ENCODE assay signal across 1 cellular context in genomic region chr16:23435500-23435899, GRCh38.
TF ChIP-seq lines count a peak whose summit lies in the region.

No MANE protein-coding gene starts in this region.

TF ChIP-seq in HepG2, 621 proteins besides CTCF, POLR2A, EP300 and RAD21 (continued from another document and continues in another):
- TF ChIP-seq, protein P1, sequence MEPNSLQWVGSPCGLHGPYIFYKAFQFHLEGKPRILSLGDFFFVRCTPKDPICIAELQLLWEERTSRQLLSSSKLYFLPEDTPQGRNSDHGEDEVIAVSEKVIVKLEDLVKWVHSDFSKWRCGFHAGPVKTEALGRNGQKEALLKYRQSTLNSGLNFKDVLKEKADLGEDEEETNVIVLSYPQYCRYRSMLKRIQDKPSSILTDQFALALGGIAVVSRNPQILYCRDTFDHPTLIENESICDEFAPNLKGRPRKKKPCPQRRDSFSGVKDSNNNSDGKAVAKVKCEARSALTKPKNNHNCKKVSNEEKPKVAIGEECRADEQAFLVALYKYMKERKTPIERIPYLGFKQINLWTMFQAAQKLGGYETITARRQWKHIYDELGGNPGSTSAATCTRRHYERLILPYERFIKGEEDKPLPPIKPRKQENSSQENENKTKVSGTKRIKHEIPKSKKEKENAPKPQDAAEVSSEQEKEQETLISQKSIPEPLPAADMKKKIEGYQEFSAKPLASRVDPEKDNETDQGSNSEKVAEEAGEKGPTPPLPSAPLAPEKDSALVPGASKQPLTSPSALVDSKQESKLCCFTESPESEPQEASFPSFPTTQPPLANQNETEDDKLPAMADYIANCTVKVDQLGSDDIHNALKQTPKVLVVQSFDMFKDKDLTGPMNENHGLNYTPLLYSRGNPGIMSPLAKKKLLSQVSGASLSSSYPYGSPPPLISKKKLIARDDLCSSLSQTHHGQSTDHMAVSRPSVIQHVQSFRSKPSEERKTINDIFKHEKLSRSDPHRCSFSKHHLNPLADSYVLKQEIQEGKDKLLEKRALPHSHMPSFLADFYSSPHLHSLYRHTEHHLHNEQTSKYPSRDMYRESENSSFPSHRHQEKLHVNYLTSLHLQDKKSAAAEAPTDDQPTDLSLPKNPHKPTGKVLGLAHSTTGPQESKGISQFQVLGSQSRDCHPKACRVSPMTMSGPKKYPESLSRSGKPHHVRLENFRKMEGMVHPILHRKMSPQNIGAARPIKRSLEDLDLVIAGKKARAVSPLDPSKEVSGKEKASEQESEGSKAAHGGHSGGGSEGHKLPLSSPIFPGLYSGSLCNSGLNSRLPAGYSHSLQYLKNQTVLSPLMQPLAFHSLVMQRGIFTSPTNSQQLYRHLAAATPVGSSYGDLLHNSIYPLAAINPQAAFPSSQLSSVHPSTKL (CRISPR knock-in tag; IDR thresholded peaks at IDR 0.05), result 0 out of 2 replicates have a peak, but pooled peaks have one; percentile 11
- TF ChIP-seq, protein P2, sequence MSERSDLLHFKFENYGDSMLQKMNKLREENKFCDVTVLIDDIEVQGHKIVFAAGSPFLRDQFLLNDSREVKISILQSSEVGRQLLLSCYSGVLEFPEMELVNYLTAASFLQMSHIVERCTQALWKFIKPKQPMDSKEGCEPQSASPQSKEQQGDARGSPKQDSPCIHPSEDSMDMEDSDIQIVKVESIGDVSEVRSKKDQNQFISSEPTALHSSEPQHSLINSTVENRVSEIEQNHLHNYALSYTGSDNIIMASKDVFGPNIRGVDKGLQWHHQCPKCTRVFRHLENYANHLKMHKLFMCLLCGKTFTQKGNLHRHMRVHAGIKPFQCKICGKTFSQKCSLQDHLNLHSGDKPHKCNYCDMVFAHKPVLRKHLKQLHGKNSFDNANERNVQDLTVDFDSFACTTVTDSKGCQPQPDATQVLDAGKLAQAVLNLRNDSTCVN (CRISPR knock-in tag; IDR thresholded peaks at IDR 0.05; ENCODE audit: borderline replicate concordance), result 0 out of 2 replicates have a peak, but pooled peaks have one; percentile 41
- TF ChIP-seq, protein P3, sequence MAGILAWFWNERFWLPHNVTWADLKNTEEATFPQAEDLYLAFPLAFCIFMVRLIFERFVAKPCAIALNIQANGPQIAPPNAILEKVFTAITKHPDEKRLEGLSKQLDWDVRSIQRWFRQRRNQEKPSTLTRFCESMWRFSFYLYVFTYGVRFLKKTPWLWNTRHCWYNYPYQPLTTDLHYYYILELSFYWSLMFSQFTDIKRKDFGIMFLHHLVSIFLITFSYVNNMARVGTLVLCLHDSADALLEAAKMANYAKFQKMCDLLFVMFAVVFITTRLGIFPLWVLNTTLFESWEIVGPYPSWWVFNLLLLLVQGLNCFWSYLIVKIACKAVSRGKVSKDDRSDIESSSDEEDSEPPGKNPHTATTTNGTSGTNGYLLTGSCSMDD (CRISPR knock-in tag; IDR thresholded peaks at IDR 0.05), result no peak
- no peak for TF ChIP-seq NAIF1 (CRISPR knock-in tag; IDR thresholded peaks at IDR 0.05; ENCODE audit: borderline replicate concordance)
- peak; percentile 16 for TF ChIP-seq ZFP36 (IDR thresholded peaks at IDR 0.05; ENCODE audit: borderline replicate concordance, low read depth, low read length, partially characterized antibody)
- no peak for TF ChIP-seq ZNF605 (CRISPR knock-in tag; IDR thresholded peaks at IDR 0.05)
- 0 out of 2 replicates have a peak, but pooled peaks have one; percentile 19 for TF ChIP-seq ZNF24 (IDR thresholded peaks at IDR 0.05)
- TF ChIP-seq ZNF264 (CRISPR knock-in tag; IDR thresholded peaks at IDR 0.05), result no peak
- no peak for TF ChIP-seq SOX13 (IDR thresholded peaks at IDR 0.05)
- no peak for TF ChIP-seq SOX13 (CRISPR knock-in tag; conservative IDR thresholded peaks at IDR 0.05 in 1 of 2, IDR thresholded peaks at IDR 0.05 in 1 of 2)
- no peak; a peak in 1 of 4 replicates for TF ChIP-seq KLF16 (CRISPR knock-in tag; IDR thresholded peaks at IDR 0.05)
- no peak for TF ChIP-seq ZNF746 (CRISPR knock-in tag; IDR thresholded peaks at IDR 0.05)
- TF ChIP-seq NR2C2 (CRISPR knock-in tag; IDR thresholded peaks at IDR 0.05; ENCODE audit: borderline replicate concordance), result no peak
- no peak for TF ChIP-seq ZNF468 (CRISPR knock-in tag; IDR thresholded peaks at IDR 0.05)
- TF ChIP-seq ZNF274 (CRISPR knock-in tag; IDR thresholded peaks at IDR 0.05), result no peak
- TF ChIP-seq ZSCAN31 (CRISPR knock-in tag; IDR thresholded peaks at IDR 0.05; ENCODE audit: low read depth), result 0 out of 2 replicates have a peak, but pooled peaks have one; percentile 44
- TF ChIP-seq CBX5 (CRISPR knock-in tag; IDR thresholded peaks at IDR 0.05; ENCODE audit: borderline replicate concordance), result 0 out of 2 replicates have a peak, but pooled peaks have one; percentile 26
- TF ChIP-seq ZNF460 (CRISPR knock-in tag; IDR thresholded peaks at IDR 0.05; ENCODE audit: borderline replicate concordance), result no peak
- TF ChIP-seq ZNF160 (CRISPR knock-in tag; IDR thresholded peaks at IDR 0.05), result no peak
- peak; percentile 57; the same call in 1 of the 2 replicates for TF ChIP-seq MEIS2 (CRISPR knock-in tag; IDR thresholded peaks at IDR 0.05)
- TF ChIP-seq SAP130 (CRISPR knock-in tag; IDR thresholded peaks at IDR 0.05; ENCODE audit: low read depth), result 0 out of 2 replicates have a peak, but pooled peaks have one; percentile 31
- TF ChIP-seq THRA (CRISPR knock-in tag; IDR thresholded peaks at IDR 0.05; ENCODE audit: borderline replicate concordance), result 0 out of 2 replicates have a peak, but pooled peaks have one; percentile 30
- TF ChIP-seq, protein P4, sequence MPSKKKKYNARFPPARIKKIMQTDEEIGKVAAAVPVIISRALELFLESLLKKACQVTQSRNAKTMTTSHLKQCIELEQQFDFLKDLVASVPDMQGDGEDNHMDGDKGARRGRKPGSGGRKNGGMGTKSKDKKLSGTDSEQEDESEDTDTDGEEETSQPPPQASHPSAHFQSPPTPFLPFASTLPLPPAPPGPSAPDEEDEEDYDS (CRISPR knock-in tag; IDR thresholded peaks at IDR 0.05), result 0 out of 2 replicates have a peak, but pooled peaks have one; percentile 14
- TF ChIP-seq, protein P5, sequence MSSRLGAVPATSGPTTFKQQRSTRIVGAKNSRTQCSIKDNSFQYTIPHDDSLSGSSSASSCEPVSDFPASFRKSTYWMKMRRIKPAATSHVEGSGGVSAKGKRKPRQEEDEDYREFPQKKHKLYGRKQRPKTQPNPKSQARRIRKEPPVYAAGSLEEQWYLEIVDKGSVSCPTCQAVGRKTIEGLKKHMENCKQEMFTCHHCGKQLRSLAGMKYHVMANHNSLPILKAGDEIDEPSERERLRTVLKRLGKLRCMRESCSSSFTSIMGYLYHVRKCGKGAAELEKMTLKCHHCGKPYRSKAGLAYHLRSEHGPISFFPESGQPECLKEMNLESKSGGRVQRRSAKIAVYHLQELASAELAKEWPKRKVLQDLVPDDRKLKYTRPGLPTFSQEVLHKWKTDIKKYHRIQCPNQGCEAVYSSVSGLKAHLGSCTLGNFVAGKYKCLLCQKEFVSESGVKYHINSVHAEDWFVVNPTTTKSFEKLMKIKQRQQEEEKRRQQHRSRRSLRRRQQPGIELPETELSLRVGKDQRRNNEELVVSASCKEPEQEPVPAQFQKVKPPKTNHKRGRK (CRISPR knock-in tag; IDR thresholded peaks at IDR 0.05), result no peak
- TF ChIP-seq ZFYVE20 (CRISPR knock-in tag; IDR thresholded peaks at IDR 0.05; ENCODE audit: borderline replicate concordance, low read depth), result no peak
- TF ChIP-seq IKZF1 (IDR thresholded peaks at IDR 0.05), result no peak
- TF ChIP-seq GATAD2A (CRISPR knock-in tag; IDR thresholded peaks at IDR 0.05), result no peak
- peak; percentile 33; the same call in 1 of the 2 replicates for TF ChIP-seq YEATS2 (CRISPR knock-in tag; IDR thresholded peaks at IDR 0.05; ENCODE audit: borderline replicate concordance)
- TF ChIP-seq, protein P6, sequence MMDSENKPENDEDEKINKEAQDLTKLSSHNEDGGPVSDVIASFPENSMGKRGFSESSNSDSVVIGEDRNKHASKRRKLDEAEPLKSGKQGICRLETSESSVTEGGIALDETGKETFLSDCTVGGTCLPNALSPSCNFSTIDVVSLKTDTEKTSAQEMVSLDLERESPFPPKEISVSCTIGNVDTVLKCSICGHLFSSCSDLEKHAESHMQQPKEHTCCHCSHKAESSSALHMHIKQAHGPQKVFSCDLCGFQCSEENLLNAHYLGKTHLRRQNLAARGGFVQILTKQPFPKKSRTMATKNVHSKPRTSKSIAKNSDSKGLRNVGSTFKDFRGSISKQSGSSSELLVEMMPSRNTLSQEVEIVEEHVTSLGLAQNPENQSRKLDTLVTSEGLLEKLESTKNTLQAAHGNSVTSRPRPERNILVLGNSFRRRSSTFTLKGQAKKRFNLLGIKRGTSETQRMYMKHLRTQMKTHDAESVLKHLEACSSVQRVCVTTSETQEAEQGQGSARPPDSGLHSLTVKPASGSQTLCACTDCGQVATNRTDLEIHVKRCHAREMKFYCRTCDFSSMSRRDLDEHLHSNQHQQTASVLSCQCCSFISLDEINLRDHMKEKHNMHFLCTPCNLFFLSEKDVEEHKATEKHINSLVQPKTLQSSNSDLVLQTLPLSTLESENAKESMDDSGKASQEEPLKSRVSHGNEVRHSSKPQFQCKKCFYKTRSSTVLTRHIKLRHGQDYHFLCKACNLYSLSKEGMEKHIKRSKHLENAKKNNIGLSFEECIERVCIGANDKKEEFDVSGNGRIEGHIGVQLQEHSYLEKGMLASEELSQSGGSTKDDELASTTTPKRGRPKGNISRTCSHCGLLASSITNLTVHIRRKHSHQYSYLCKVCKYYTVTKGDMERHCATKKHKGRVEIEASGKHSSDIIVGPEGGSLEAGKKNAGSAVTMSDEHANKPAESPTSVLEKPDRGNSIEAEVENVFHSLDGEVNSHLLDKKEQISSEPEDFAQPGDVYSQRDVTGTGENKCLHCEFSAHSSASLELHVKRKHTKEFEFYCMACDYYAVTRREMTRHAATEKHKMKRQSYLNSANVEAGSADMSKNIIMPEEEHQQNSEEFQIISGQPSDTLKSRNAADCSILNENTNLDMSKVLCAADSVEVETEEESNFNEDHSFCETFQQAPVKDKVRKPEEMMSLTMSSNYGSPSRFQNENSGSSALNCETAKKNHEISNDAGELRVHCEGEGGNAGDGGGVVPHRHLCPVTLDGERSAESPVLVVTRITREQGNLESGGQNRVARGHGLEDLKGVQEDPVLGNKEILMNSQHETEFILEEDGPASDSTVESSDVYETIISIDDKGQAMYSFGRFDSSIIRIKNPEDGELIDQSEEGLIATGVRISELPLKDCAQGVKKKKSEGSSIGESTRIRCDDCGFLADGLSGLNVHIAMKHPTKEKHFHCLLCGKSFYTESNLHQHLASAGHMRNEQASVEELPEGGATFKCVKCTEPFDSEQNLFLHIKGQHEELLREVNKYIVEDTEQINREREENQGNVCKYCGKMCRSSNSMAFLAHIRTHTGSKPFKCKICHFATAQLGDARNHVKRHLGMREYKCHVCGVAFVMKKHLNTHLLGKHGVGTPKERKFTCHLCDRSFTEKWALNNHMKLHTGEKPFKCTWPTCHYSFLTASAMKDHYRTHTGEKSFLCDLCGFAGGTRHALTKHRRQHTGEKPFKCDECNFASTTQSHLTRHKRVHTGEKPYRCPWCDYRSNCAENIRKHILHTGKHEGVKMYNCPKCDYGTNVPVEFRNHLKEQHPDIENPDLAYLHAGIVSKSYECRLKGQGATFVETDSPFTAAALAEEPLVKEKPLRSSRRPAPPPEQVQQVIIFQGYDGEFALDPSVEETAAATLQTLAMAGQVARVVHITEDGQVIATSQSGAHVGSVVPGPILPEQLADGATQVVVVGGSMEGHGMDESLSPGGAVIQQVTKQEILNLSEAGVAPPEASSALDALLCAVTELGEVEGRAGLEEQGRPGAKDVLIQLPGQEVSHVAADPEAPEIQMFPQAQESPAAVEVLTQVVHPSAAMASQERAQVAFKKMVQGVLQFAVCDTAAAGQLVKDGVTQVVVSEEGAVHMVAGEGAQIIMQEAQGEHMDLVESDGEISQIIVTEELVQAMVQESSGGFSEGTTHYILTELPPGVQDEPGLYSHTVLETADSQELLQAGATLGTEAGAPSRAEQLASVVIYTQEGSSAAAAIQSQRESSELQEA (CRISPR knock-in tag; IDR thresholded peaks at IDR 0.05; ENCODE audit: not compliant biosample characterization), result no peak
- TF ChIP-seq DMAP1 (CRISPR knock-in tag; IDR thresholded peaks at IDR 0.05), result no peak
- TF ChIP-seq MED13 (CRISPR knock-in tag; IDR thresholded peaks at IDR 0.05), result no peak
- TF ChIP-seq AKAP8 (CRISPR knock-in tag; IDR thresholded peaks at IDR 0.05), result no peak
- 0 out of 2 replicates have a peak, but pooled peaks have one; percentile 47 for TF ChIP-seq ZNF335 (CRISPR knock-in tag; IDR thresholded peaks at IDR 0.05)
- TF ChIP-seq ZBTB7B (CRISPR knock-in tag; IDR thresholded peaks at IDR 0.05), result 0 out of 2 replicates have a peak, but pooled peaks have one; percentile 25
- 0 out of 2 replicates have a peak, but pooled peaks have one; percentile 34 for TF ChIP-seq PPARG (CRISPR knock-in tag; conservative IDR thresholded peaks at IDR 0.05)
- TF ChIP-seq ZNF34 (CRISPR knock-in tag; IDR thresholded peaks at IDR 0.05; ENCODE audit: borderline replicate concordance), result no peak
- TF ChIP-seq, protein P7, sequence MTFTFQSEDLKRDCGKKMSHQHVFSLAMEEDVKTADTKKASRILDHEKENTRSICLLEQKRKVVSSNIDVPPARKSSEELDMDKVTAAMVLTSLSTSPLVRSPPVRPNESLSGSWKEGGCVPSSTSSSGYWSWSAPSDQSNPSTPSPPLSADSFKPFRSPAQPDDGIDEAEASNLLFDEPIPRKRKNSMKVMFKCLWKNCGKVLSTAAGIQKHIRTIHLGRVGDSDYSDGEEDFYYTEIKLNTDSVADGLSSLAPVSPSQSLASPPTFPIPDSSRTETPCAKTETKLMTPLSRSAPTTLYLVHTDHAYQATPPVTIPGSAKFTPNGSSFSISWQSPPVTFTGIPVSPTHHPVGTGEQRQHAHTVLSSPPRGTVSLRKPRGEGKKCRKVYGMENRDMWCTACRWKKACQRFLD (CRISPR knock-in tag; IDR thresholded peaks at IDR 0.05; ENCODE audit: borderline replicate concordance), result no peak
- TF ChIP-seq SRSF9 (IDR thresholded peaks at IDR 0.05; ENCODE audit: borderline replicate concordance, insufficient read depth, low read depth, low read length, poor library complexity, severe bottlenecking), result no peak
- TF ChIP-seq ZBTB38 (CRISPR knock-in tag; IDR thresholded peaks at IDR 0.05), result no peak
- TF ChIP-seq ZFP36L2 (CRISPR knock-in tag; IDR thresholded peaks at IDR 0.05), result no peak
- TF ChIP-seq ZFP62 (CRISPR knock-in tag; IDR thresholded peaks at IDR 0.05), result no peak
- TF ChIP-seq YY1 (IDR thresholded peaks at IDR 0.05; ENCODE audit: insufficient read depth, insufficient replicate concordance, low read depth, low read length), result no peak
- TF ChIP-seq MTA3 (CRISPR knock-in tag; IDR thresholded peaks at IDR 0.05), result no peak
- no peak for TF ChIP-seq HIVEP1 (CRISPR knock-in tag; IDR thresholded peaks at IDR 0.05)
- TF ChIP-seq XRCC5 (optimal IDR thresholded peaks at IDR 0.05; ENCODE audit: low read length), result peak; percentile 96
